Comparison of ENCODE assay signal across 17 cellular contexts in the genomic region with DNA sequence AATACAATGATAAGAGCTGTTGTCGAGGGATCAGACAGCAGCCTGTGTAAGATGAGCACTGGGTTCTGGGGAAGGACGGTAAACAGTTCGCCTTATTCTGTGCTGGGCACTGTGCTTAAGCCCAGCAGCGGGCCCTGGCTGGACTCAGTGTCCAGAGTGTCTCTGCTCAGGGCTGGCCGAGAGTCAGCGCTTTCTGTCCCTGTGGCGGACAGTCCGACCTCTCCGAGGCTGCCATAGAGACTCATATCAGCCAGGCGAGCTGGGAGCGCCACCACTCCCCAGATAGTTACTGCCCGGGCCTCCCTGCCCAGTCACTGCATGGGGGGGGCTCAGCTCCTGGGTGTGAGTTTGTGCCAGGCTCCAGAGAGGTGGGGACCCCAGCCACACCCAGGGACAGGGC. TPM values are rescaled to one million over a fixed set of nuclear protein-coding genes. Genes with fewer than 3 reads are reported as not detected.
DNase-seq lines count a peak whose midpoint lies in the region; ATAC-seq and TF ChIP-seq lines count a peak whose summit lies in the region.
"Had no signal": no experiment of that assay in that cellular context is flagged by ENCODE, and none has a peak within 500 bp of the region (broad histone marks: within the 10 kb centered on the region; RNA-seq: fewer than 3 reads in every experiment).

No MANE protein-coding gene starts in this region.

- H3K18ac ChIP-seq in IMR-90 (ENCODE audit: low read depth, low read length) = no peak overlapping the region

- no peak overlapping the region for H3K4ac ChIP-seq in IMR-90 (ENCODE audit: low read depth, low read length)

- ATAC-seq in IMR-90 (ENCODE audit: low read depth) (peak; percentile 35; the same call in 1 of the 2 replicates), left ventricle myocardium superior (peak; percentile 57), gastrocnemius medialis (peak; percentile 15 to 41), HG03108 (IDR thresholded peaks at IDR 0.05; ENCODE audit: unreplicated experiment) (no peak)
- no peak for ATAC-seq in activated naive CD8-positive, alpha-beta T cell treated with anti-CD3 and anti-CD28 coated beads, Interleukin-2, amount 10 ng/mL, durations not matched to agents 7 days and 5 days (ENCODE audit: low read depth)
- ATAC-seq in activated CD4-positive, CD25-positive, alpha-beta regulatory T cell treated with anti-CD3 and anti-CD28 coated beads, Interleukin-2, amount 50 U/mL, for 24 hours = no peak
- ATAC-seq: gastroesophageal sphincter had no signal

- no peaks in the 10 kb centered on the region for H3K36me3 ChIP-seq in IMR-90 (ENCODE audit: control insufficient read depth, insufficient read depth, low read length)
- no peaks in the 10 kb centered on the region for H3K36me3 ChIP-seq in gastrocnemius medialis
- H3K36me3 ChIP-seq: brain microvascular endothelial cell, gastroesophageal sphincter had no signal

- H3K27ac ChIP-seq in IMR-90 (ENCODE audit: insufficient read depth, low read length) (no peak overlapping the region), gastrocnemius medialis (peak overlapping the region in 2 of 4 donors; percentile 36 to 64)
- H3K27ac ChIP-seq: brain microvascular endothelial cell, gastroesophageal sphincter, left lung had no signal

- dilution Hi-C loops in IMR-90 (cut with HindIII; ENCODE audit: low sequenced_read_pairs, unreplicated experiment) = no loop called here

- DNase-seq in IMR-90 (no peak), left ventricle myocardium superior (peak; percentile 80), gastrocnemius medialis (peak in 1 of 2 donors; percentile 23)
- DNase-seq in activated naive CD8-positive, alpha-beta T cell treated with anti-CD3 and anti-CD28 coated beads, Interleukin-2, amount 10 ng/mL, durations not matched to agents 7 days and 5 days = peak; percentile 24
- no peak for DNase-seq in activated naive CD4-positive, alpha-beta T cell treated with anti-CD3 and anti-CD28 coated beads, Interleukin-2, amount 50 U/mL, for 16 hours
- DNase-seq: activated naive CD4-positive, alpha-beta T cell treated with anti-CD3 and anti-CD28 coated beads, Interleukin-2, amount 10 ng/mL, durations not matched to agents 7 days and 5 days; brain microvascular endothelial cell; NCI-H1105; NCI-H774; OCI-M1; substantia nigra; T1000 had no signal

- no peak for TF ChIP-seq RAD21 in IMR-90 (IDR thresholded peaks at IDR 0.05; ENCODE audit: low read length)

- in situ Hi-C loops in IMR-90 (cut with MboI; ENCODE audit: low sequenced_read_pairs) = no loop called here
- in situ Hi-C loops in gastrocnemius medialis (cut with MboI; ENCODE audit: low sequenced_read_pairs in 4 of 4) = no loop called here

- no peaks in the 10 kb centered on the region for H4K20me1 ChIP-seq in IMR-90 (ENCODE audit: insufficient read depth, low read length)

- no peaks in the 10 kb centered on the region for H3K27me3 Mint-ChIP-seq in activated naive CD8-positive, alpha-beta T cell treated with anti-CD3 and anti-CD28 coated beads, Interleukin-2, amount 10 ng/mL, durations not matched to agents 7 days and 5 days
- H3K27me3 Mint-ChIP-seq: activated naive CD4-positive, alpha-beta T cell treated with anti-CD3 and anti-CD28 coated beads, Interleukin-2, amount 10 ng/mL, durations not matched to agents 7 days and 5 days; B cell had no signal

- no peak overlapping the region for H3K14ac ChIP-seq in IMR-90 (replicated peaks; ENCODE audit: low read depth, low read length)

- H3K27ac Mint-ChIP-seq in activated naive CD8-positive, alpha-beta T cell treated with anti-CD3 and anti-CD28 coated beads, Interleukin-2, amount 10 ng/mL, durations not matched to agents 7 days and 5 days = peak overlapping the region; percentile 87
- H3K27ac Mint-ChIP-seq: activated naive CD4-positive, alpha-beta T cell treated with anti-CD3 and anti-CD28 coated beads, Interleukin-2, amount 10 ng/mL, durations not matched to agents 7 days and 5 days; B cell had no signal

- peaks cover 7% of the 10 kb centered on the region for H3K36me3 Mint-ChIP-seq in activated naive CD8-positive, alpha-beta T cell treated with anti-CD3 and anti-CD28 coated beads, Interleukin-2, amount 10 ng/mL, durations not matched to agents 7 days and 5 days

- H3K9me1 ChIP-seq in IMR-90 (ENCODE audit: insufficient read depth, low read length) = no peaks in the 10 kb centered on the region

- peak overlapping the region; percentile 54 for H3K4me3 Mint-ChIP-seq in activated naive CD8-positive, alpha-beta T cell treated with anti-CD3 and anti-CD28 coated beads, Interleukin-2, amount 10 ng/mL, durations not matched to agents 7 days and 5 days
- H3K4me3 Mint-ChIP-seq: activated naive CD4-positive, alpha-beta T cell treated with anti-CD3 and anti-CD28 coated beads, Interleukin-2, amount 10 ng/mL, durations not matched to agents 7 days and 5 days; B cell had no signal

- H3K4me1 Mint-ChIP-seq in activated naive CD8-positive, alpha-beta T cell treated with anti-CD3 and anti-CD28 coated beads, Interleukin-2, amount 10 ng/mL, durations not matched to agents 7 days and 5 days = peaks cover 17% of the 10 kb centered on the region

- H3K4me3 ChIP-seq in IMR-90 (ENCODE audit: insufficient read depth, low read depth, low read length) (no peak overlapping the region), gastrocnemius medialis (no peak overlapping the region)
- H3K4me3 ChIP-seq: gastroesophageal sphincter, left lung had no signal

- H3K23ac ChIP-seq in IMR-90 (ENCODE audit: low read depth, low read length) = no peak overlapping the region; the same call in 1 of the 2 replicates

- TF ChIP-seq POLR2A in IMR-90 (IDR thresholded peaks at IDR 0.05; ENCODE audit: low read depth, low read length) = no peak
- TF ChIP-seq POLR2A in gastrocnemius medialis (IDR thresholded peaks at IDR 0.05) = no peak

- H2BK15ac ChIP-seq in IMR-90 (ENCODE audit: low read depth, low read length) = no peak overlapping the region

- H3K27me3 ChIP-seq in IMR-90 (ENCODE audit: control insufficient read depth, insufficient read depth, low read length) (no peaks in the 10 kb centered on the region), gastrocnemius medialis (peaks cover 0 to 4% (median 0%) of the 10 kb centered on the region in 3 donors)
- H3K27me3 ChIP-seq: gastroesophageal sphincter, left lung had no signal

- H3K9ac ChIP-seq in IMR-90 (ENCODE audit: low read depth, low read length) = no peak overlapping the region

- 0 out of 4 replicates have a peak overlapping the region, but pooled peaks of 1 of the 2 experiments have one; percentile 52 for H4K8ac ChIP-seq in IMR-90 (ENCODE audit: low read depth in 2 of 2, low read length in 2 of 2)

- no TSS peak for BruUV-seq in IMR-90 (replicated peaks; lab: Mats Ljungman, UMichigan)

- H2AK9ac ChIP-seq in IMR-90 (replicated peaks; ENCODE audit: low read depth, low read length, poor library complexity) = peak overlapping the region; percentile 33

- POLR2A ChIA-PET in IMR-90 (lab: Charles Lee; ENCODE audit: unreplicated experiment) = no interaction called here
- POLR2A ChIA-PET in activated naive CD8-positive, alpha-beta T cell treated with anti-CD3 and anti-CD28 coated beads, Interleukin-2, amount 10 ng/mL, durations not matched to agents 7 days and 5 days (lab: Charles Lee) = interaction anchor here (1.2 kb wide), 1 partner anchor 19 kb away, joined by 3 read pairs; no protein-coding TSS in a partner anchor

- no peak overlapping the region for H2BK120ac ChIP-seq in IMR-90 (ENCODE audit: low read depth, low read length)

- no peak overlapping the region for H4K91ac ChIP-seq in IMR-90 (ENCODE audit: insufficient read depth, low read depth, low read length)

- no peak overlapping the region for H4K5ac ChIP-seq in IMR-90 (ENCODE audit: low read depth, low read length)

- H3K9me3 Mint-ChIP-seq in activated naive CD8-positive, alpha-beta T cell treated with anti-CD3 and anti-CD28 coated beads, Interleukin-2, amount 10 ng/mL, durations not matched to agents 7 days and 5 days = no peaks in the 10 kb centered on the region
- H3K9me3 Mint-ChIP-seq: activated naive CD4-positive, alpha-beta T cell treated with anti-CD3 and anti-CD28 coated beads, Interleukin-2, amount 10 ng/mL, durations not matched to agents 7 days and 5 days had no signal

- no peak overlapping the region for H2BK5ac ChIP-seq in IMR-90 (ENCODE audit: low read depth, low read length, poor library complexity, severe bottlenecking)

- CTCF ChIA-PET in IMR-90 (lab: Yijun Ruan, JAX) = no interaction called here

- H2AK5ac ChIP-seq in IMR-90 (ENCODE audit: low read depth, low read length) = no peak overlapping the region

- TF ChIP-seq CTCF in IMR-90 (conservative IDR thresholded peaks at IDR 0.05; ENCODE audit: low read depth, low read length) (no peak), gastrocnemius medialis (IDR thresholded peaks at IDR 0.05 in 4 of 5, conservative IDR thresholded peaks at IDR 0.05 in 1 of 5) (no peak)

- H3K4me2 ChIP-seq in IMR-90 (ENCODE audit: low read depth, low read length) = no peak overlapping the region

- WGBS in IMR-90 (ENCODE audit: extremely low coverage in 2 of 2, insufficient read length in 1 of 2), 2 experiments = no CpG with 5 or more reads among the region's 12 CpGs

- no peaks in the 10 kb centered on the region for H3K9me3 ChIP-seq in IMR-90 (ENCODE audit: control insufficient read depth, insufficient read depth, low read length)
- H3K9me3 ChIP-seq in gastrocnemius medialis = no peaks in the 10 kb centered on the region
- H3K9me3 ChIP-seq: gastroesophageal sphincter, left lung had no signal

- peak overlapping the region; percentile 33 for H2AFZ ChIP-seq in IMR-90 (replicated peaks; ENCODE audit: low read length, poor library complexity)

- H2BK20ac ChIP-seq in IMR-90 (ENCODE audit: low read depth, low read length) = no peak overlapping the region

- intact Hi-C loops in IMR-90 (cut with micrococcal nuclease) (no loop called here), left ventricle myocardium superior (cut with micrococcal nuclease) (no loop called here), gastrocnemius medialis (cut with DNase I; ENCODE audit: low total_unique reads) (no loop called here)

- H3K79me1 ChIP-seq in IMR-90 (ENCODE audit: low read depth in 1 of 2, low read length in 2 of 2) = no peaks in the 10 kb centered on the region

- no peak overlapping the region for H3K56ac ChIP-seq in IMR-90 (ENCODE audit: extremely low read depth, insufficient read depth, low read length)

- H3K4me1 ChIP-seq in IMR-90 (ENCODE audit: control insufficient read depth, insufficient read depth, low read length) (peaks cover 2% of the 10 kb centered on the region; the same call in 1 of the 2 replicates), gastrocnemius medialis (no peaks in the 10 kb centered on the region)
- H3K4me1 ChIP-seq: gastroesophageal sphincter had no signal

RNA-seq across cellular contexts. Expression of a gene that starts 14.7 kb away (rescaled TPM):
- total RNA-seq in IMR-90 (2012; rRNA removed) (1.4 and 2.0 TPM in 2 replicates), left ventricle myocardium superior (4.9 TPM), gastrocnemius medialis (10 to 100 TPM in 1 of 4 donors, 1 to 10 TPM in 3; 1.1 to 10.4 (median 1.8) TPM)
- 5.5 and 5.8 TPM in 2 replicates for polyA plus RNA-seq in IMR-90 (2012; rRNA removed)
- polyA plus RNA-seq in IMR-90 (2012; cell fraction: cytosol; rRNA removed) = 2.2 and 4.1 TPM in 2 replicates
- 20.1 and 40.5 TPM in 2 replicates for polyA plus RNA-seq in IMR-90 (2012; cell fraction: nucleus; rRNA removed; ENCODE audit: low replicate concordance)
- total RNA-seq in activated naive CD8-positive, alpha-beta T cell treated with anti-CD3 and anti-CD28 coated beads, Interleukin-2, amount 10 ng/mL, durations not matched to agents 7 days and 5 days = 10 to 100 TPM; 16.4 to 17.5 TPM

RNA-seq across cellular contexts. Expression of a gene that starts 38.8 kb away (rescaled TPM):
- total RNA-seq in IMR-90 (2012; rRNA removed) (1.1 and 1.3 TPM in 2 replicates), left ventricle myocardium superior (18.5 TPM), gastrocnemius medialis (1 to 10 TPM; 2.8 to 7.8 (median 4.5) TPM)
- polyA plus RNA-seq in IMR-90 (2012; rRNA removed) = 4.2 and 4.7 TPM in 2 replicates
- 3.1 and 4.9 TPM in 2 replicates for polyA plus RNA-seq in IMR-90 (2012; cell fraction: cytosol; rRNA removed)
- polyA plus RNA-seq in IMR-90 (2012; cell fraction: nucleus; rRNA removed; ENCODE audit: low replicate concordance) = 12.2 and 13.0 TPM in 2 replicates
- 100 to 1,000 TPM; 290 to 307 TPM for total RNA-seq in activated naive CD8-positive, alpha-beta T cell treated with anti-CD3 and anti-CD28 coated beads, Interleukin-2, amount 10 ng/mL, durations not matched to agents 7 days and 5 days

Comparison
In these comparisons a context has a peak if more than half of its experiments do, and no peak if none do; other contexts are left out.
1. ATAC-seq: peak in IMR-90 (single experiment), left ventricle myocardium superior (single experiment) and gastrocnemius medialis (2 of 2); none in activated naive CD8-positive, alpha-beta T cell treated with anti-CD3 and anti-CD28 coated beads, Interleukin-2, amount 10 ng/mL, durations not matched to agents 7 days and 5 days (single experiment), HG03108 (single experiment) and activated CD4-positive, CD25-positive, alpha-beta regulatory T cell treated with anti-CD3 and anti-CD28 coated beads, Interleukin-2, amount 50 U/mL, for 24 hours (0 of 2).
2. DNase-seq: peak in activated naive CD8-positive, alpha-beta T cell treated with anti-CD3 and anti-CD28 coated beads, Interleukin-2, amount 10 ng/mL, durations not matched to agents 7 days and 5 days (single experiment) and left ventricle myocardium superior (single experiment); none in IMR-90 (single experiment) and activated naive CD4-positive, alpha-beta T cell treated with anti-CD3 and anti-CD28 coated beads, Interleukin-2, amount 50 U/mL, for 16 hours (single experiment).
3. RNA of a gene that starts 38.8 kb away (total RNA-seq): 290 to 307 TPM in activated naive CD8-positive, alpha-beta T cell treated with anti-CD3 and anti-CD28 coated beads, Interleukin-2, amount 10 ng/mL, durations not matched to agents 7 days and 5 days; 18.5 TPM in left ventricle myocardium superior (single experiment), 2.8 to 7.8 TPM in gastrocnemius medialis and 1.1 to 1.3 TPM in IMR-90; every median in the first group is over 10 times any median in the second.